22 cellular contexts compared by ENCODE assay signal in genomic region chr12:113395119-113395518, GRCh38. TPM values are rescaled to one million over a fixed set of nuclear protein-coding genes. Genes with fewer than 3 reads are reported as not detected.
DNase-seq lines count a peak whose midpoint lies in the region; ATAC-seq, FAIRE-seq and TF ChIP-seq lines count a peak whose summit lies in the region.
"Had no signal": no experiment of that assay in that cellular context is flagged by ENCODE, and none has a peak within 500 bp of the region (broad histone marks: within the 10 kb centered on the region; RNA-seq: fewer than 3 reads in every experiment).

No MANE protein-coding gene starts in this region.

- no peak overlapping the region for H2BK20ac ChIP-seq in IMR-90 (ENCODE audit: low read depth, low read length)

- WGBS in IMR-90 (ENCODE audit: extremely low coverage in 2 of 2, insufficient read length in 1 of 2), 2 experiments, result 69% methylated on average over 3 of the region's 5 CpGs; no CpG with 5 or more reads in 1 of the 2 experiments
- 64% methylated on average over 1 of the region's 5 CpGs for WGBS in K562 (ENCODE audit: insufficient coverage, low coverage, missing lambda C conversion rate)
- no CpG with 5 or more reads among the region's 5 CpGs for WGBS in right lobe of liver (ENCODE audit: insufficient coverage, low coverage, low lambda C conversion rate, missing lambda C conversion rate)

- TF ChIP-seq RAD21 in IMR-90 (IDR thresholded peaks at IDR 0.05; ENCODE audit: low read length), result no peak
- TF ChIP-seq RAD21 in K562 (CRISPR knock-in tag; conservative IDR thresholded peaks at IDR 0.05 in 1 of 2, IDR thresholded peaks at IDR 0.05 in 1 of 2), result no peak

- no peak overlapping the region for H2BK15ac ChIP-seq in IMR-90 (ENCODE audit: low read depth, low read length)

- H3K4me1 ChIP-seq in IMR-90 (ENCODE audit: control insufficient read depth, insufficient read depth, low read length) (no peaks in the 10 kb centered on the region), K562 (replicated peaks in 1 of 2; ENCODE audit: control insufficient read depth in 2 of 2, insufficient read depth in 2 of 2, low read length in 2 of 2) (peaks cover 0 to 15% of the 10 kb centered on the region in 2 experiments; a peak in 2 of 5 replicates), right lobe of liver (no peaks in the 10 kb centered on the region)
- H3K4me1 ChIP-seq: A549, Caco-2, HAP-1 had no signal

- no peaks in the 10 kb centered on the region for H3K27me3 Mint-ChIP-seq in natural killer cell (ENCODE audit: low read depth in 2 of 2)
- H3K27me3 Mint-ChIP-seq: CD4-positive, alpha-beta memory T cell had no signal

- DNase-seq in AG20443 (ENCODE audit: low spot score) (peak; percentile 5), IMR-90 (no peak), K562 (ENCODE audit: extremely low read depth in 1 of 4, low spot score in 3 of 4) (no peak), right lobe of liver (no peak), activated T-cell treated with anti-CD3 and anti-CD28 coated beads for 4 hours (no peak), natural killer cell (no peak), hepatic stellate cell (ENCODE audit: low spot score) (no peak)
- DNase-seq: 8988T; ACHN; C1 segment of cervical spinal cord; Caco-2; CD4-positive, alpha-beta memory T cell; DMS153; DND-41; GOT3 had no signal

- dilution Hi-C loops in IMR-90 (cut with HindIII; ENCODE audit: low sequenced_read_pairs, unreplicated experiment), result no loop called here

- no peak overlapping the region for H2BK120ac ChIP-seq in IMR-90 (ENCODE audit: low read depth, low read length)

- H3K9me3 ChIP-seq in IMR-90 (ENCODE audit: control insufficient read depth, insufficient read depth, low read length) (no peaks in the 10 kb centered on the region; the same call in 1 of the 2 replicates), K562 (replicated peaks; ENCODE audit: control insufficient read depth, insufficient read depth, low read depth, low read length) (no peaks in the 10 kb centered on the region), right lobe of liver (no peaks in the 10 kb centered on the region)
- H3K9me3 ChIP-seq: A549, Caco-2, HAP-1 had no signal

- H4K8ac ChIP-seq in IMR-90 (ENCODE audit: low read depth in 2 of 2, low read length in 2 of 2), result no peak overlapping the region

- no peak overlapping the region for H3K27ac ChIP-seq in IMR-90 (ENCODE audit: insufficient read depth, low read length)
- H3K27ac ChIP-seq in K562 (ENCODE audit: extremely low read depth, low read depth, low read length), result no peak overlapping the region
- H3K27ac ChIP-seq in right lobe of liver, result no peak overlapping the region
- H3K27ac ChIP-seq: A549 had no signal

- H2AFZ ChIP-seq in IMR-90 (replicated peaks; ENCODE audit: low read length, poor library complexity) (peak overlapping the region; percentile 11), K562 (ENCODE audit: low read depth, low read length) (no peak overlapping the region)

- H3K23ac ChIP-seq in IMR-90 (ENCODE audit: low read depth, low read length), result no peak overlapping the region

- H3K9ac ChIP-seq in IMR-90 (ENCODE audit: low read depth, low read length) (no peak overlapping the region), K562 (ENCODE audit: insufficient read depth in 1 of 2, low read depth in 2 of 2, low read length in 2 of 2) (no peak overlapping the region)

- H3K4me2 ChIP-seq in IMR-90 (ENCODE audit: low read depth, low read length) (no peak overlapping the region), K562 (ENCODE audit: insufficient read depth, low read length) (no peak overlapping the region)
- H3K4me2 ChIP-seq: A549 had no signal

- H4K5ac ChIP-seq in IMR-90 (ENCODE audit: low read depth, low read length), result no peak overlapping the region

- no peak overlapping the region for H3K27ac Mint-ChIP-seq in natural killer cell
- H3K27ac Mint-ChIP-seq: CD4-positive, alpha-beta memory T cell had no signal

- no peaks in the 10 kb centered on the region for H3K9me3 Mint-ChIP-seq in natural killer cell

- no peak overlapping the region for H3K4me3 Mint-ChIP-seq in natural killer cell
- H3K4me3 Mint-ChIP-seq: CD4-positive, alpha-beta memory T cell had no signal

- no peak overlapping the region for H3K4me3 ChIP-seq in IMR-90 (ENCODE audit: insufficient read depth, low read depth, low read length)
- H3K4me3 ChIP-seq in K562, result no peak overlapping the region
- no peak overlapping the region for H3K4me3 ChIP-seq in right lobe of liver
- H3K4me3 ChIP-seq: A549, HAP-1 had no signal

- no peak for FAIRE-seq in K562 (lab: Jason Lieb, UNC)
- FAIRE-seq: A549, G401.6, GM12892, H54 had no signal

- H2AK9ac ChIP-seq in IMR-90 (replicated peaks; ENCODE audit: low read depth, low read length, poor library complexity), result peak overlapping the region; percentile 28

- in situ Hi-C loops in IMR-90 (cut with MboI; ENCODE audit: low sequenced_read_pairs) (no loop called here), K562 (cut with MboI) (no loop called here)

- intact Hi-C loops in IMR-90 (cut with micrococcal nuclease) (no loop called here), K562 (cut with micrococcal nuclease) (no loop called here), right lobe of liver (cut with DNase I) (no loop called here), natural killer cell (cut with micrococcal nuclease) (no loop called here)

- TF ChIP-seq CTCF in IMR-90 (conservative IDR thresholded peaks at IDR 0.05; ENCODE audit: low read depth, low read length) (no peak), K562 (IDR thresholded peaks at IDR 0.05 in 2 of 3, conservative IDR thresholded peaks at IDR 0.05 in 1 of 3; ENCODE audit: insufficient read depth in 2 of 3, low read depth in 1 of 3, low read length in 3 of 3) (no peak), right lobe of liver (IDR thresholded peaks at IDR 0.05) (no peak), natural killer cell (IDR thresholded peaks at IDR 0.05) (no peak)

- no peaks in the 10 kb centered on the region for H4K20me1 ChIP-seq in IMR-90 (ENCODE audit: insufficient read depth, low read length)
- no peaks in the 10 kb centered on the region for H4K20me1 ChIP-seq in K562 (replicated peaks; ENCODE audit: control insufficient read depth, insufficient read depth, low read length)

- H3K79me2 ChIP-seq in K562 (ENCODE audit: control insufficient read depth, insufficient read depth, low read length), result no peaks in the 10 kb centered on the region

- H2AK5ac ChIP-seq in IMR-90 (ENCODE audit: low read depth, low read length), result no peak overlapping the region

- H3K79me1 ChIP-seq in IMR-90 (ENCODE audit: low read depth in 1 of 2, low read length in 2 of 2), result no peaks in the 10 kb centered on the region

- H2BK5ac ChIP-seq in IMR-90 (ENCODE audit: low read depth, low read length, poor library complexity, severe bottlenecking), result no peak overlapping the region

- no peaks in the 10 kb centered on the region for H3K36me3 ChIP-seq in IMR-90 (ENCODE audit: control insufficient read depth, insufficient read depth, low read length)
- H3K36me3 ChIP-seq in K562 (ENCODE audit: control insufficient read depth, insufficient read depth, low read length), result peaks cover 9% of the 10 kb centered on the region; the same call in 1 of the 3 replicates
- H3K36me3 ChIP-seq in right lobe of liver, result peaks cover 0 to 50% (median 24%) of the 10 kb centered on the region in 4 donors
- H3K36me3 ChIP-seq: HAP-1 had no signal

- no peaks in the 10 kb centered on the region; the same call in 1 of the 2 replicates for H3K9me1 ChIP-seq in IMR-90 (ENCODE audit: insufficient read depth, low read length)
- no peaks in the 10 kb centered on the region for H3K9me1 ChIP-seq in K562 (ENCODE audit: control insufficient read depth, insufficient read depth, low read length)

- H4K91ac ChIP-seq in IMR-90 (ENCODE audit: insufficient read depth, low read depth, low read length), result no peak overlapping the region

- no peaks in the 10 kb centered on the region for H3K4me1 Mint-ChIP-seq in natural killer cell
- H3K4me1 Mint-ChIP-seq: CD4-positive, alpha-beta memory T cell had no signal

- BruUV-seq in IMR-90 (replicated peaks; lab: Mats Ljungman, UMichigan), result no TSS peak
- BruUV-seq in K562 (replicated peaks; lab: Mats Ljungman, UMichigan), result no TSS peak

- CTCF ChIA-PET in IMR-90 (lab: Yijun Ruan, JAX), result no interaction called here
- CTCF ChIA-PET in K562 (lab: Yijun Ruan, JAX; ENCODE audit: low intra/inter-chr PET ratio), result no interaction called here

- H3K56ac ChIP-seq in IMR-90 (ENCODE audit: extremely low read depth, insufficient read depth, low read length), result no peak overlapping the region

- no peaks in the 10 kb centered on the region for H3K36me3 Mint-ChIP-seq in natural killer cell
- H3K36me3 Mint-ChIP-seq: CD4-positive, alpha-beta memory T cell had no signal

- no peak for ATAC-seq in IMR-90 (ENCODE audit: low read depth)
- no peak for ATAC-seq in K562
- peak in 1 of 4 donors; percentile 0 for ATAC-seq in right lobe of liver
- ATAC-seq in GM19455 (IDR thresholded peaks at IDR 0.05; ENCODE audit: unreplicated experiment), result no peak
- ATAC-seq in natural killer cell, result no peak
- ATAC-seq: A549 had no signal

- H3K14ac ChIP-seq in IMR-90 (replicated peaks; ENCODE audit: low read depth, low read length), result no peak overlapping the region

- H3K27me3 ChIP-seq in IMR-90 (ENCODE audit: control insufficient read depth, insufficient read depth, low read length), result peaks cover 4% of the 10 kb centered on the region; the same call in 1 of the 2 replicates
- peaks cover 0 to 8% of the 10 kb centered on the region in 2 experiments; a peak in 1 of 5 replicates for H3K27me3 ChIP-seq in K562 (ENCODE audit: control insufficient read depth in 2 of 2, insufficient read depth in 2 of 2, low read length in 2 of 2)
- no peaks in the 10 kb centered on the region for H3K27me3 ChIP-seq in right lobe of liver

- POLR2A ChIA-PET in IMR-90 (lab: Charles Lee; ENCODE audit: unreplicated experiment) (no interaction called here), K562 (lab: Yijun Ruan, JAX) (no interaction called here)

- H3K4ac ChIP-seq in IMR-90 (ENCODE audit: low read depth, low read length), result no peak overlapping the region

- no peak for TF ChIP-seq POLR2A in IMR-90 (IDR thresholded peaks at IDR 0.05; ENCODE audit: low read depth, low read length)
- no peak for TF ChIP-seq POLR2A in K562 (conservative IDR thresholded peaks at IDR 0.05)
- peak; percentile 43 for TF ChIP-seq POLR2A in right lobe of liver (IDR thresholded peaks at IDR 0.05)

- no peak overlapping the region for H3K18ac ChIP-seq in IMR-90 (ENCODE audit: low read depth, low read length)

- TF ChIP-seq EP300 in K562 (IDR thresholded peaks at IDR 0.05; ENCODE audit: low read length), result no peak

RNA-seq across cellular contexts. Expression of gene SDS, which starts 8.6 kb away (rescaled TPM):
- total RNA-seq in IMR-90 (2012; rRNA removed), result not detected in 2 replicates
- polyA plus RNA-seq in IMR-90 (2012; rRNA removed), result not detected in 2 replicates
- polyA plus RNA-seq in IMR-90 (2012; cell fraction: cytosol; rRNA removed), result not detected in 2 replicates
- polyA plus RNA-seq in IMR-90 (2012; cell fraction: nucleus; rRNA removed; ENCODE audit: low replicate concordance), result not detected in 2 replicates
- total RNA-seq in K562 (2011; cell fraction: chromatin; rRNA removed; ENCODE audit: low replicate concordance), result not detected in 2 replicates
- total RNA-seq in K562 (2011; cell fraction: nucleolus; rRNA removed), result not detected in 2 replicates
- total RNA-seq in K562 (2011; cell fraction: nucleoplasm; rRNA removed), result not detected in 2 replicates
- total RNA-seq in K562 (2014; rRNA removed), result 0.24 TPM in 1 of 2 replicates, not detected in the other
- 0.07 TPM in 1 of 2 replicates, not detected in the other for total RNA-seq in K562 (2014; rRNA removed; fragmentation: Illumina TruSeq; extraction: Trizol)
- total RNA-seq in K562 (2015; rRNA removed; fragmentation: Illumina TruSeq; extraction: Trizol), result 0.60 and 1.1 TPM in 2 replicates
- 0.18 and 0.22 TPM in 2 replicates for total RNA-seq in K562 (2021)
- polyA plus RNA-seq in K562 (2011; rRNA removed), result 0.07 TPM in 1 of 2 replicates, not detected in the other
- 0.10 TPM in 1 of 2 replicates, not detected in the other for polyA plus RNA-seq in K562 (2011; cell fraction: cytosol; rRNA removed)
- 0.48 TPM in 1 of 2 replicates, not detected in the other for polyA plus RNA-seq in K562 (2011; cell fraction: nucleus; rRNA removed)
- 0.22 and 0.34 TPM in 2 replicates for polyA plus RNA-seq in K562 (2012)
- 0.09 and 0.10 TPM in 2 replicates for polyA plus RNA-seq in K562 (2014; fragmentation: Illumina TruSeq; extraction: Trizol)
- polyA plus RNA-seq in K562 (2014; fragmentation: Nextera tagmentation; extraction: Ambion mirVana), result under 1 TPM; 0.07 to 0.23 TPM
- 0.15 and 0.30 TPM in 2 replicates for polyA plus RNA-seq in K562 (2014; rRNA removed)
- not detected in 2 replicates for polyA minus RNA-seq in K562 (2011; rRNA and poly(A)+ RNA removed)
- not detected in 2 replicates for polyA minus RNA-seq in K562 (2011; cell fraction: cytosol; rRNA and poly(A)+ RNA removed)
- polyA minus RNA-seq in K562 (2011; cell fraction: nucleus; rRNA and poly(A)+ RNA removed), result not detected in 2 replicates
- total RNA-seq in right lobe of liver, result 100 to 1,000 TPM; 208 to 722 (median 309) TPM
- not detected for total RNA-seq in natural killer cell
- total RNA-seq: Caco-2 had no signal
- polyA plus RNA-seq: BJ; CD4-positive, alpha-beta memory T cell had no signal

RNA-seq across cellular contexts. Expression of gene SDSL, which starts 27.1 kb away (rescaled TPM):
- total RNA-seq in IMR-90 (2012; rRNA removed) (5.6 and 6.3 TPM in 2 replicates), K562 (2014; rRNA removed) (7.4 and 9.1 TPM in 2 replicates), K562 (2014; rRNA removed; fragmentation: Illumina TruSeq; extraction: Trizol) (1.1 and 1.7 TPM in 2 replicates), K562 (2015; rRNA removed; fragmentation: Illumina TruSeq; extraction: Trizol) (6.3 and 7.8 TPM in 2 replicates), K562 (2021) (8.4 and 9.1 TPM in 2 replicates), right lobe of liver (10 to 100 TPM; 25.5 to 85.7 (median 32.3) TPM), natural killer cell (1 to 10 TPM; 1.0 to 7.5 (median 3.7) TPM)
- polyA plus RNA-seq in IMR-90 (2012; rRNA removed) (10.9 and 13.4 TPM in 2 replicates), K562 (2011; rRNA removed) (9.8 and 10.9 TPM in 2 replicates), K562 (2014; fragmentation: Illumina TruSeq; extraction: Trizol) (3.0 and 7.1 TPM in 2 replicates), K562 (2014; fragmentation: Nextera tagmentation; extraction: Ambion mirVana) (1 to 10 TPM in 1 of 2 experiments, under 1 TPM in 1; 0.31 to 2.0 TPM), K562 (2014; rRNA removed) (11.0 and 13.4 TPM in 2 replicates)
- 13.3 and 17.0 TPM in 2 replicates for polyA plus RNA-seq in IMR-90 (2012; cell fraction: cytosol; rRNA removed)
- 6.4 and 14.7 TPM in 2 replicates for polyA plus RNA-seq in IMR-90 (2012; cell fraction: nucleus; rRNA removed; ENCODE audit: low replicate concordance)
- 3.2 and 9.7 TPM in 2 replicates for total RNA-seq in K562 (2011; cell fraction: chromatin; rRNA removed; ENCODE audit: low replicate concordance)
- 6.1 and 7.5 TPM in 2 replicates for total RNA-seq in K562 (2011; cell fraction: nucleolus; rRNA removed)
- total RNA-seq in K562 (2011; cell fraction: nucleoplasm; rRNA removed), result 7.0 and 15.4 TPM in 2 replicates
- polyA plus RNA-seq in K562 (2011; cell fraction: cytosol; rRNA removed), result 13.4 and 29.5 TPM in 2 replicates
- 5.6 and 8.8 TPM in 2 replicates for polyA plus RNA-seq in K562 (2011; cell fraction: nucleus; rRNA removed)
- 15.2 and 23.6 TPM in 2 replicates for polyA plus RNA-seq in K562 (2012)
- polyA minus RNA-seq in K562 (2011; rRNA and poly(A)+ RNA removed), result 2.8 and 3.7 TPM in 2 replicates
- 5.2 and 5.9 TPM in 2 replicates for polyA minus RNA-seq in K562 (2011; cell fraction: cytosol; rRNA and poly(A)+ RNA removed)
- polyA minus RNA-seq in K562 (2011; cell fraction: nucleus; rRNA and poly(A)+ RNA removed), result 5.4 and 6.6 TPM in 2 replicates
- polyA plus RNA-seq: CD4-positive, alpha-beta memory T cell had no signal

RNA-seq across cellular contexts. Expression of gene PLBD2, which starts 36.7 kb away (rescaled TPM):
- total RNA-seq in IMR-90 (2012; rRNA removed) (7.3 and 8.1 TPM in 2 replicates), K562 (2014; rRNA removed) (7.2 and 9.1 TPM in 2 replicates), K562 (2014; rRNA removed; fragmentation: Illumina TruSeq; extraction: Trizol) (1.3 and 2.4 TPM in 2 replicates), K562 (2015; rRNA removed; fragmentation: Illumina TruSeq; extraction: Trizol) (4.1 and 4.4 TPM in 2 replicates), K562 (2021) (33.1 and 37.4 TPM in 2 replicates), right lobe of liver (10 to 100 TPM; 18.4 to 34.1 (median 28.8) TPM), natural killer cell (10 to 100 TPM; 15.5 to 18.1 (median 16.3) TPM)
- polyA plus RNA-seq in IMR-90 (2012; rRNA removed) (37.1 and 44.5 TPM in 2 replicates), K562 (2011; rRNA removed) (5.5 and 7.8 TPM in 2 replicates), K562 (2014; fragmentation: Illumina TruSeq; extraction: Trizol) (31.3 and 33.7 TPM in 2 replicates), K562 (2014; fragmentation: Nextera tagmentation; extraction: Ambion mirVana) (1 to 10 TPM; 5.0 to 6.0 TPM), K562 (2014; rRNA removed) (16.4 and 17.6 TPM in 2 replicates)
- 29.3 and 37.5 TPM in 2 replicates for polyA plus RNA-seq in IMR-90 (2012; cell fraction: cytosol; rRNA removed)
- polyA plus RNA-seq in IMR-90 (2012; cell fraction: nucleus; rRNA removed; ENCODE audit: low replicate concordance), result 12.4 and 18.7 TPM in 2 replicates
- total RNA-seq in K562 (2011; cell fraction: chromatin; rRNA removed; ENCODE audit: low replicate concordance), result 26.2 and 43.8 TPM in 2 replicates
- 42.6 and 46.5 TPM in 2 replicates for total RNA-seq in K562 (2011; cell fraction: nucleolus; rRNA removed)
- 41.1 and 61.7 TPM in 2 replicates for total RNA-seq in K562 (2011; cell fraction: nucleoplasm; rRNA removed)
- 11.4 and 15.3 TPM in 2 replicates for polyA plus RNA-seq in K562 (2011; cell fraction: cytosol; rRNA removed)
- 8.5 and 11.2 TPM in 2 replicates for polyA plus RNA-seq in K562 (2011; cell fraction: nucleus; rRNA removed)
- 18.7 and 28.0 TPM in 2 replicates for polyA plus RNA-seq in K562 (2012)
- 7.4 and 11.0 TPM in 2 replicates for polyA minus RNA-seq in K562 (2011; rRNA and poly(A)+ RNA removed)
- 21.5 and 26.5 TPM in 2 replicates for polyA minus RNA-seq in K562 (2011; cell fraction: cytosol; rRNA and poly(A)+ RNA removed)
- 6.9 and 7.3 TPM in 2 replicates for polyA minus RNA-seq in K562 (2011; cell fraction: nucleus; rRNA and poly(A)+ RNA removed)

Comparison
In these comparisons a context has a peak if more than half of its experiments do, and no peak if none do; other contexts are left out.
1. RNA of gene SDS, which starts 8.6 kb away (total RNA-seq): 208 to 722 TPM in right lobe of liver; 0.07 to 1.1 TPM in K562, not detected in IMR-90 and not detected in natural killer cell; every median in the first group is over 10 times any median in the second.